ENCODE assay signal across 27 cellular contexts in the genomic region with DNA sequence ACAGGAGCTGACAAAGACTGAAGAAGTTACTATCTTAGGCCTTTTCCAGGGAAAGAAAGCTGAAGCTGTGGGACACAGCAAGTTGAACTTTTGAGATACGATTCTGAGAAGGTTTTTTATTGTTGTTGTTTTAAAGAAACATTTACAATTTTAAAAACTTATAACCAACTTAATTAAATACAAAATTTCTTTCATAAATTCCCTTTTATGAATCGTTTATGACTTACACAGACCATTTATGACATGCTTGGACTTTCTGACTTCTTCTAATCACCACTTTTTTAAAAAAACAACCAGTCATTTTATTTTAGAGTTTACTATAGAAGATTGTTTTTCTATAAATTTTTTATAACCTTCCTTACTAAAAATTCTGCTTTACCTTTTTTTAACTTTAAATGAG.
DNase-seq lines count a peak whose midpoint lies in the region; ATAC-seq, FAIRE-seq and TF ChIP-seq lines count a peak whose summit lies in the region.
"Had no signal": no experiment of that assay in that cellular context is flagged by ENCODE, and none has a peak within 500 bp of the region (broad histone marks: within the 10 kb centered on the region; RNA-seq: fewer than 3 reads in every experiment).

No MANE protein-coding gene starts in this region.

- TF ChIP-seq CTCF in colonic mucosa (IDR thresholded peaks at IDR 0.05) (no peak), stomach (IDR thresholded peaks at IDR 0.05) (no peak)

- 48 to 60% (median 53%) methylated on average over 2 of the region's 2 CpGs for WGBS in stomach, 5 donors

- CTCF ChIA-PET in naive thymus-derived CD4-positive, alpha-beta T cell (lab: Charles Lee) = no interaction called here

- H3K27me3 ChIP-seq in colonic mucosa (no peaks in the 10 kb centered on the region), stomach (no peaks in the 10 kb centered on the region)
- no peaks in the 10 kb centered on the region for H3K27me3 ChIP-seq in naive thymus-derived CD4-positive, alpha-beta T cell (ENCODE audit: control insufficient read depth in 2 of 2, insufficient read depth in 2 of 2, low read length in 2 of 2)
- H3K27me3 ChIP-seq: BLaER1 treated with 17β-estradiol and CSF1 and Interleukin-3, amounts not matched to agents 10 nM and 100 nM; cardiac muscle cell; gastroesophageal sphincter; left lung; SJCRH30; upper lobe of right lung had no signal

- no peaks in the 10 kb centered on the region for H3K4me1 Mint-ChIP-seq in naive thymus-derived CD4-positive, alpha-beta T cell
- H3K4me1 Mint-ChIP-seq: neural crest cell, T-helper 17 cell, WTC11 had no signal

- H3K4me1 ChIP-seq in colonic mucosa (no peaks in the 10 kb centered on the region), stomach (no peaks in the 10 kb centered on the region)
- H3K4me1 ChIP-seq in naive thymus-derived CD4-positive, alpha-beta T cell (ENCODE audit: control insufficient read depth in 2 of 2, insufficient read depth in 2 of 2, low read length in 2 of 2) = no peaks in the 10 kb centered on the region
- H3K4me1 ChIP-seq: BLaER1 treated with 17β-estradiol and CSF1 and Interleukin-3, amounts not matched to agents 10 nM and 100 nM; gastroesophageal sphincter; left lung; SJCRH30; upper lobe of right lung had no signal

- peaks cover 0 to 1% (median 0%) of the 10 kb centered on the region in 5 donors for H3K36me3 Mint-ChIP-seq in naive thymus-derived CD4-positive, alpha-beta T cell

- H3K4me3 Mint-ChIP-seq in naive thymus-derived CD4-positive, alpha-beta T cell = no peak overlapping the region
- H3K4me3 Mint-ChIP-seq: activated CD4-positive, alpha-beta memory T cell treated with anti-CD3 and anti-CD28 coated beads for 36 hours; neural crest cell; T-helper 17 cell; WTC11 had no signal

- intact Hi-C loops in colonic mucosa (cut with DNase I) (no loop called here), stomach (cut with DNase I; ENCODE audit: low total_unique reads) (no loop called here)
- intact Hi-C loops in naive thymus-derived CD4-positive, alpha-beta T cell (cut with micrococcal nuclease) = no loop called here

- no peak for TF ChIP-seq POLR2A in stomach (IDR thresholded peaks at IDR 0.05)

- H3K9ac ChIP-seq in colonic mucosa (ENCODE audit: low read depth in 2 of 2, low read length in 2 of 2) = no peak overlapping the region
- H3K9ac ChIP-seq: BLaER1 treated with 17β-estradiol and CSF1 and Interleukin-3, amounts not matched to agents 10 nM and 100 nM; KMS-11 had no signal

- no peak for TF ChIP-seq EP300 in stomach (IDR thresholded peaks at IDR 0.05)

- peak; percentile 84 for FAIRE-seq in frontal cortex (lab: Jason Lieb, UNC)
- FAIRE-seq: D721Med, GM12892 had no signal

- POLR2A ChIA-PET in naive thymus-derived CD4-positive, alpha-beta T cell (lab: Charles Lee) = no interaction called here

- H3K36me3 ChIP-seq in colonic mucosa (no peaks in the 10 kb centered on the region), stomach (no peaks in the 10 kb centered on the region)
- H3K36me3 ChIP-seq in naive thymus-derived CD4-positive, alpha-beta T cell (ENCODE audit: control insufficient read depth in 2 of 3, insufficient read depth in 3 of 3, low read length in 3 of 3) = no peaks in the 10 kb centered on the region
- H3K36me3 ChIP-seq: BLaER1 treated with 17β-estradiol and CSF1 and Interleukin-3, amounts not matched to agents 10 nM and 100 nM; cardiac muscle cell; gastroesophageal sphincter; left lung; SJCRH30; upper lobe of right lung had no signal

- ATAC-seq in naive thymus-derived CD4-positive, alpha-beta T cell = no peak
- ATAC-seq: gastroesophageal sphincter, left lung, T-helper 17 cell, upper lobe of right lung, WTC11 had no signal

- H3K27me3 Mint-ChIP-seq in naive thymus-derived CD4-positive, alpha-beta T cell = peaks cover 6 to 41% (median 27%) of the 10 kb centered on the region in 5 donors

- H3K9me3 ChIP-seq in colonic mucosa (no peaks in the 10 kb centered on the region), stomach (peaks cover 0 to 16% (median 6%) of the 10 kb centered on the region in 4 donors)
- peaks cover 0 to 11% (median 0%) of the 10 kb centered on the region in 3 experiments for H3K9me3 ChIP-seq in naive thymus-derived CD4-positive, alpha-beta T cell (ENCODE audit: control insufficient read depth in 2 of 3, low read length in 3 of 3)

- H3K4me3 ChIP-seq in colonic mucosa (no peak overlapping the region), stomach (no peak overlapping the region)
- no peak overlapping the region for H3K4me3 ChIP-seq in naive thymus-derived CD4-positive, alpha-beta T cell (ENCODE audit: low read length)
- H3K4me3 ChIP-seq: BLaER1 treated with 17β-estradiol and CSF1 and Interleukin-3, amounts not matched to agents 10 nM and 100 nM; cardiac muscle cell; dorsolateral prefrontal cortex; gastroesophageal sphincter; left lung; SJCRH30; upper lobe of right lung had no signal

- no peak overlapping the region for H3K27ac Mint-ChIP-seq in naive thymus-derived CD4-positive, alpha-beta T cell
- H3K27ac Mint-ChIP-seq: activated CD4-positive, alpha-beta memory T cell treated with anti-CD3 and anti-CD28 coated beads for 36 hours; T-helper 17 cell; WTC11 had no signal

- H3K27ac ChIP-seq in colonic mucosa (no peak overlapping the region), stomach (no peak overlapping the region)
- H3K27ac ChIP-seq in naive thymus-derived CD4-positive, alpha-beta T cell (ENCODE audit: low read depth, low read length) = no peak overlapping the region
- H3K27ac ChIP-seq: BLaER1 treated with 17β-estradiol and CSF1 and Interleukin-3, amounts not matched to agents 10 nM and 100 nM; cardiac muscle cell; dorsolateral prefrontal cortex; gastroesophageal sphincter; KMS-11; left lung; SJCRH30; upper lobe of right lung had no signal

- DNase-seq in NCI-H1417 (lab: John Stamatoyannopoulos, UW) (peak in 2 of 3 experiments; percentile 5 to 23), NCI-H1417 treated with DMSO at 0.1 percent for 48 hours (lab: John Stamatoyannopoulos, UW) (no peak), HCEC 1CT (peak; percentile 1), OCI-M1 (lab: John Stamatoyannopoulos, UW) (peak; percentile 44), frontal cortex (ENCODE audit: low spot score in 2 of 2) (no peak), colonic mucosa (no peak), stomach (no peak)
- no peak for DNase-seq in naive thymus-derived CD4-positive, alpha-beta T cell
- DNase-seq: activated CD4-positive, alpha-beta memory T cell treated with anti-CD3 and anti-CD28 coated beads for 36 hours; activated naive CD4-positive, alpha-beta T cell; amniotic stem cell; dorsolateral prefrontal cortex; left lung; NCI-H1436; NCI-H510A; stimulated activated CD4-positive, alpha-beta T cell treated with anti-CD3 and anti-CD28 coated beads, Interleukin-4, amount 100 ng/mL, for 24 hours; T-helper 17 cell; upper lobe of right lung had no signal

- H3K9me3 Mint-ChIP-seq in naive thymus-derived CD4-positive, alpha-beta T cell = peaks cover 0 to 35% (median 9%) of the 10 kb centered on the region in 11 donors

Comparison
In these comparisons a context has a peak if more than half of its experiments do, and no peak if none do; other contexts are left out.
1. DNase-seq: peak in NCI-H1417 (2 of 3), HCEC 1CT (single experiment) and OCI-M1 (single experiment); none in NCI-H1417 treated with DMSO at 0.1 percent for 48 hours (single experiment), frontal cortex (0 of 2), colonic mucosa (single experiment), naive thymus-derived CD4-positive, alpha-beta T cell (0 of 9) and stomach (single experiment).